Comparison of ENCODE assay signal across 13 cellular contexts in genomic region chr5:113152053-113152452, GRCh38.
DNase-seq lines count a peak whose midpoint lies in the region; ATAC-seq and TF ChIP-seq lines count a peak whose summit lies in the region.
"Had no signal": no experiment of that assay in that cellular context is flagged by ENCODE, and none has a peak within 500 bp of the region (broad histone marks: within the 10 kb centered on the region; RNA-seq: fewer than 3 reads in every experiment).

No MANE protein-coding gene starts in this region.

- peak overlapping the region; percentile 88 for H2BK12ac ChIP-seq in trophoblast cell (ENCODE audit: low read length)

- H2BK120ac ChIP-seq in trophoblast cell (ENCODE audit: insufficient read depth, low read length, poor library complexity), result no peak overlapping the region

- H3K18ac ChIP-seq in trophoblast cell (ENCODE audit: low read length), result no peak overlapping the region

- H3K27me3 ChIP-seq in ectodermal cell (ENCODE audit: control insufficient read depth, insufficient read depth, low read length, poor library complexity, severe bottlenecking) (no peaks in the 10 kb centered on the region), hepatocyte (no peaks in the 10 kb centered on the region), trophoblast cell (ENCODE audit: insufficient read depth, low read length) (no peaks in the 10 kb centered on the region)
- no peaks in the 10 kb centered on the region for H3K27me3 ChIP-seq in CD4-positive, alpha-beta memory T cell (ENCODE audit: insufficient read depth, low read length)
- H3K27me3 ChIP-seq: BE2C had no signal

- no peak overlapping the region for H3K14ac ChIP-seq in trophoblast cell (ENCODE audit: low read length)

- no peaks in the 10 kb centered on the region for H4K20me1 ChIP-seq in hepatocyte (ENCODE audit: insufficient read depth, poor library complexity, severe bottlenecking)

- no peak overlapping the region for H2AK5ac ChIP-seq in trophoblast cell (ENCODE audit: low read length)

- no peak for ATAC-seq in naive thymus-derived CD8-positive, alpha-beta T cell
- ATAC-seq in GM18867 (IDR thresholded peaks at IDR 0.05; ENCODE audit: unreplicated experiment), result no peak

- H3K4me3 Mint-ChIP-seq in nephron progenitor cell, result peak overlapping the region; percentile 7
- H3K4me3 Mint-ChIP-seq in naive thymus-derived CD8-positive, alpha-beta T cell, result no peak overlapping the region
- no peak overlapping the region for H3K4me3 Mint-ChIP-seq in CD4-positive, alpha-beta memory T cell
- H3K4me3 Mint-ChIP-seq: CD4-positive, CD25-positive, alpha-beta regulatory T cell had no signal

- H3K27ac Mint-ChIP-seq in nephron progenitor cell, result peak overlapping the region; percentile 93
- H3K27ac Mint-ChIP-seq in naive thymus-derived CD8-positive, alpha-beta T cell, result peak overlapping the region in 1 of 10 donors; percentile 56
- no peak overlapping the region for H3K27ac Mint-ChIP-seq in CD4-positive, alpha-beta memory T cell
- H3K27ac Mint-ChIP-seq: CD4-positive, CD25-positive, alpha-beta regulatory T cell had no signal

- H3K79me2 ChIP-seq in hepatocyte (peaks cover 11% of the 10 kb centered on the region), trophoblast cell (ENCODE audit: control insufficient read depth, insufficient read depth, low read length, poor library complexity) (no peaks in the 10 kb centered on the region)

- H3K4me1 Mint-ChIP-seq in nephron progenitor cell, result peaks cover 57% of the 10 kb centered on the region
- H3K4me1 Mint-ChIP-seq in naive thymus-derived CD8-positive, alpha-beta T cell, result peaks cover 0 to 11% (median 0%) of the 10 kb centered on the region in 4 donors
- no peaks in the 10 kb centered on the region for H3K4me1 Mint-ChIP-seq in CD4-positive, alpha-beta memory T cell

- H3K79me1 ChIP-seq in trophoblast cell (ENCODE audit: low read length), result peaks cover 6% of the 10 kb centered on the region

- no peak overlapping the region for H2AFZ ChIP-seq in hepatocyte
- H2AFZ ChIP-seq in trophoblast cell (ENCODE audit: insufficient read depth, low read length, poor library complexity), result no peak overlapping the region
- H2AFZ ChIP-seq: GM23248 had no signal

- no peak overlapping the region for H4K12ac ChIP-seq in trophoblast cell (ENCODE audit: low read depth, low read length)

- H3K4me3 ChIP-seq in ectodermal cell (ENCODE audit: insufficient read depth, low read depth, low read length) (no peak overlapping the region), hepatocyte (no peak overlapping the region), trophoblast cell (ENCODE audit: low read depth, low read length) (no peak overlapping the region)
- no peak overlapping the region for H3K4me3 ChIP-seq in CD4-positive, alpha-beta memory T cell (ENCODE audit: low read length in 2 of 2)
- H3K4me3 ChIP-seq: GM23248, HAP-1 had no signal

- H3K9me3 Mint-ChIP-seq in nephron progenitor cell, result peaks cover 2% of the 10 kb centered on the region
- H3K9me3 Mint-ChIP-seq in naive thymus-derived CD8-positive, alpha-beta T cell, result no peaks in the 10 kb centered on the region
- no peaks in the 10 kb centered on the region for H3K9me3 Mint-ChIP-seq in CD4-positive, alpha-beta memory T cell

- DNase-seq in hepatocyte (ENCODE audit: low spot score) (no peak), nephron progenitor cell (no peak), trophoblast cell (no peak)
- no peak for DNase-seq in naive thymus-derived CD8-positive, alpha-beta T cell
- DNase-seq in CD4-positive, alpha-beta memory T cell, result no peak
- DNase-seq: BE2C; C1 segment of cervical spinal cord; Caco-2; CD4-positive, CD25-positive, alpha-beta regulatory T cell; GM23248 had no signal

- peak overlapping the region; percentile 63 for H3K27ac ChIP-seq in ectodermal cell (ENCODE audit: insufficient read depth, low read depth, low read length, poor library complexity, severe bottlenecking)
- H3K27ac ChIP-seq in hepatocyte, result peak overlapping the region; percentile 42
- H3K27ac ChIP-seq in trophoblast cell (ENCODE audit: low read depth, low read length), result no peak overlapping the region
- H3K27ac ChIP-seq in CD4-positive, alpha-beta memory T cell (ENCODE audit: low read depth, low read length), result no peak overlapping the region
- H3K27ac ChIP-seq: GM23248 had no signal

- no peak overlapping the region for H3K9ac ChIP-seq in trophoblast cell (ENCODE audit: low read length)
- H3K9ac ChIP-seq: GM23248 had no signal

- POLR2A ChIA-PET in naive thymus-derived CD8-positive, alpha-beta T cell (lab: Charles Lee), result no interaction called here
- POLR2A ChIA-PET in CD4-positive, alpha-beta memory T cell (lab: Charles Lee; ENCODE audit: partially characterized antibody), result no interaction called here

- no peak overlapping the region for H3K23ac ChIP-seq in trophoblast cell (ENCODE audit: low read length)

- H2BK5ac ChIP-seq in trophoblast cell (ENCODE audit: low read depth, low read length, poor library complexity), result no peak overlapping the region

- no peak overlapping the region for H3K4me2 ChIP-seq in hepatocyte
- H3K4me2 ChIP-seq in trophoblast cell (ENCODE audit: low read length), result no peak overlapping the region

- H3K36me3 ChIP-seq in ectodermal cell (ENCODE audit: control insufficient read depth, insufficient read depth, low read length) (no peaks in the 10 kb centered on the region), hepatocyte (replicated peaks; ENCODE audit: insufficient read depth, low read depth) (no peaks in the 10 kb centered on the region), trophoblast cell (ENCODE audit: control insufficient read depth in 1 of 2, insufficient read depth in 2 of 2, low read length in 2 of 2) (no peaks in the 10 kb centered on the region)
- no peaks in the 10 kb centered on the region for H3K36me3 ChIP-seq in CD4-positive, alpha-beta memory T cell (ENCODE audit: insufficient read depth, low read length)
- H3K36me3 ChIP-seq: HAP-1 had no signal

- 93% methylated on average over 6 of the region's 6 CpGs for WGBS in ectodermal cell, 2 experiments
- 59% methylated on average over 6 of the region's 6 CpGs for whole genome bisulfite sequencing in hepatocyte (ENCODE audit: low lambda C conversion rate, missing lambda C conversion rate)
- no CpG with 5 or more reads among the region's 6 CpGs for WGBS in trophoblast cell (ENCODE audit: extremely low coverage, insufficient coverage, insufficient read length)

- no peak overlapping the region for H4K91ac ChIP-seq in trophoblast cell (ENCODE audit: low read depth, low read length)

- H3K9me3 ChIP-seq in ectodermal cell (ENCODE audit: control insufficient read depth, low read length) (peaks cover 3% of the 10 kb centered on the region), hepatocyte (ENCODE audit: low read depth) (no peaks in the 10 kb centered on the region), trophoblast cell (ENCODE audit: insufficient read depth, low read depth, low read length) (no peaks in the 10 kb centered on the region)
- no peaks in the 10 kb centered on the region for H3K9me3 ChIP-seq in CD4-positive, alpha-beta memory T cell (ENCODE audit: control insufficient read depth in 1 of 2, low read length in 2 of 2)
- H3K9me3 ChIP-seq: BE2C, Caco-2, HAP-1 had no signal

- CTCF ChIA-PET in CD4-positive, alpha-beta memory T cell (lab: Charles Lee; ENCODE audit: partially characterized antibody), result no interaction called here

- TF ChIP-seq CTCF in hepatocyte (IDR thresholded peaks at IDR 0.05; ENCODE audit: poor library complexity) (no peak), nephron progenitor cell (IDR thresholded peaks at IDR 0.05) (no peak)

- H3K4ac ChIP-seq in trophoblast cell (ENCODE audit: low read depth, low read length), result no peak overlapping the region

- no peak overlapping the region for H4K8ac ChIP-seq in trophoblast cell (ENCODE audit: low read depth, low read length)

- peaks cover 2% of the 10 kb centered on the region for H3K36me3 Mint-ChIP-seq in nephron progenitor cell (ENCODE audit: low read depth)
- peaks cover 0 to 21% (median 1%) of the 10 kb centered on the region in 3 donors for H3K36me3 Mint-ChIP-seq in naive thymus-derived CD8-positive, alpha-beta T cell
- peaks cover 0 to 6% of the 10 kb centered on the region in 2 donors for H3K36me3 Mint-ChIP-seq in CD4-positive, alpha-beta memory T cell
- H3K36me3 Mint-ChIP-seq: CD4-positive, CD25-positive, alpha-beta regulatory T cell had no signal

- H3K4me1 ChIP-seq in ectodermal cell (ENCODE audit: control insufficient read depth, insufficient read depth, low read length) (peaks cover 28% of the 10 kb centered on the region), hepatocyte (ENCODE audit: insufficient read depth) (peaks cover 12% of the 10 kb centered on the region), trophoblast cell (ENCODE audit: control insufficient read depth in 1 of 2, insufficient read depth in 2 of 2, low read length in 2 of 2) (peaks cover 4 to 10% of the 10 kb centered on the region in 2 experiments)
- no peaks in the 10 kb centered on the region for H3K4me1 ChIP-seq in CD4-positive, alpha-beta memory T cell (ENCODE audit: insufficient read depth, low read length)
- H3K4me1 ChIP-seq: Caco-2 had no signal

- H3K27me3 Mint-ChIP-seq in nephron progenitor cell (ENCODE audit: low read depth, poor library complexity), result no peaks in the 10 kb centered on the region
- H3K27me3 Mint-ChIP-seq in naive thymus-derived CD8-positive, alpha-beta T cell, result peaks cover 0 to 1% (median 0%) of the 10 kb centered on the region in 5 donors
- H3K27me3 Mint-ChIP-seq in CD4-positive, alpha-beta memory T cell, result no peaks in the 10 kb centered on the region
- H3K27me3 Mint-ChIP-seq: CD4-positive, CD25-positive, alpha-beta regulatory T cell had no signal

- intact Hi-C loops in CD4-positive, alpha-beta memory T cell (cut with micrococcal nuclease), result no loop called here

- H3K9me2 ChIP-seq in hepatocyte (replicated peaks; ENCODE audit: insufficient read depth), result no peaks in the 10 kb centered on the region

Comparison
In these comparisons a context has a peak if more than half of its experiments do, and no peak if none do; other contexts are left out.
1. H3K27ac ChIP-seq: peak in ectodermal cell (single experiment) and hepatocyte (single experiment); none in trophoblast cell (single experiment) and CD4-positive, alpha-beta memory T cell (single experiment).